Comparison of ENCODE assay signal across 1 cellular context in genomic region chr1:201905234-201905890, GRCh38.
TF ChIP-seq lines count a peak whose summit lies in the region.

No MANE protein-coding gene starts in this region.

TF ChIP-seq in endothelial cell of umbilical vein, 7 proteins besides CTCF, POLR2A, EP300 and RAD21:
- no peak for TF ChIP-seq EZH2 (IDR thresholded peaks at IDR 0.05; ENCODE audit: borderline replicate concordance, low read depth, low read length, severe bottlenecking)
- no peak for TF ChIP-seq MYC (IDR thresholded peaks at IDR 0.05; ENCODE audit: low read depth, low read length)
- TF ChIP-seq JUN (IDR thresholded peaks at IDR 0.05; ENCODE audit: borderline replicate concordance, insufficient read depth, insufficient read length, low read depth) = no peak
- TF ChIP-seq MAX (IDR thresholded peaks at IDR 0.05; ENCODE audit: insufficient read depth, insufficient read length) = no peak
- TF ChIP-seq POLR2AphosphoS5 (IDR thresholded peaks at IDR 0.05; ENCODE audit: insufficient read depth, low read depth, low read length) = no peak
- TF ChIP-seq GATA2 (IDR thresholded peaks at IDR 0.05; ENCODE audit: insufficient read depth, insufficient read length, low read depth, low read length) = no peak
- no peak for TF ChIP-seq FOS (IDR thresholded peaks at IDR 0.05; ENCODE audit: borderline replicate concordance, insufficient read depth, low read length)
TF ChIP-seq in endothelial cell of umbilical vein: peak in this region for 0.
